ENCODE assay signal across 29 cellular contexts in genomic region chr10:112962343-112962742, GRCh38. TPM values are rescaled to one million over a fixed set of nuclear protein-coding genes. Genes with fewer than 3 reads are reported as not detected.
DNase-seq lines count a peak whose midpoint lies in the region; ATAC-seq and TF ChIP-seq lines count a peak whose summit lies in the region.
"Had no signal": no experiment of that assay in that cellular context is flagged by ENCODE, and none has a peak within 500 bp of the region (broad histone marks: within the 10 kb centered on the region; RNA-seq: fewer than 3 reads in every experiment).

No MANE protein-coding gene starts in this region.

- no peak overlapping the region for H3K18ac ChIP-seq in H9 (ENCODE audit: insufficient read length, low read depth, low read length)

- H2AFZ ChIP-seq in H9 (ENCODE audit: low read length), result no peak overlapping the region

- peaks cover 7% of the 10 kb centered on the region for H3K79me1 ChIP-seq in H9 (ENCODE audit: insufficient read depth, low read depth, low read length, poor library complexity, severe bottlenecking)

- H4K5ac ChIP-seq in H9 (ENCODE audit: insufficient read length, low read depth, low read length), result no peak overlapping the region

- H3K27me3 ChIP-seq in H9 (ENCODE audit: insufficient read depth, low read length) (no peaks in the 10 kb centered on the region), SJCRH30 (no peaks in the 10 kb centered on the region)
- H3K27me3 ChIP-seq: BE2C, body of pancreas, heart left ventricle, vagina had no signal

- no peak overlapping the region for H3K14ac ChIP-seq in H9 (ENCODE audit: insufficient read depth, low read length)

- peaks cover 73 to 81% of the 10 kb centered on the region in 2 experiments for H3K4me1 Mint-ChIP-seq in H9
- H3K4me1 Mint-ChIP-seq in progenitor cell of endocrine pancreas (ENCODE audit: low read depth), result peaks cover 78% of the 10 kb centered on the region
- H3K4me1 Mint-ChIP-seq: IgD-negative memory B cell had no signal

- no peak overlapping the region for H3K4ac ChIP-seq in H9 (ENCODE audit: low read depth, low read length)

- no peak overlapping the region for H3T11ph ChIP-seq in H9 (ENCODE audit: low read length)

- H3K9me3 ChIP-seq in H9 (ENCODE audit: control insufficient read depth, low read depth, low read length) (no peaks in the 10 kb centered on the region), SJCRH30 (replicated peaks) (no peaks in the 10 kb centered on the region)
- H3K9me3 ChIP-seq: BE2C, body of pancreas, heart left ventricle, thoracic aorta, vagina had no signal

- H4K20me1 ChIP-seq in H9 (ENCODE audit: control insufficient read depth, insufficient read depth, insufficient read length), result no peaks in the 10 kb centered on the region

- H2BK12ac ChIP-seq in H9 (ENCODE audit: insufficient read length, low read depth, low read length), result no peak overlapping the region

- H3K4me1 ChIP-seq in H9 (ENCODE audit: insufficient read depth, low read length) (peaks cover 32% of the 10 kb centered on the region; the same call in 1 of the 2 replicates), SJCRH30 (peaks cover 84% of the 10 kb centered on the region)

- peaks cover 64% of the 10 kb centered on the region; the same call in 1 of the 2 replicates for H3K79me2 ChIP-seq in H9 (ENCODE audit: insufficient read depth, low read length)

- H3K4me3 ChIP-seq in SJCRH30, result no peak overlapping the region
- H3K4me3 ChIP-seq: body of pancreas, heart left ventricle, thoracic aorta, vagina had no signal

- no CpG with 5 or more reads among the region's 4 CpGs for WGBS in H9 (ENCODE audit: extremely low coverage, insufficient read length, low lambda C conversion rate)

- H3K36me3 Mint-ChIP-seq in H9 (ENCODE audit: insufficient read depth in 1 of 3, low read depth in 3 of 3) (peaks cover 27 to 74% (median 56%) of the 10 kb centered on the region in 3 experiments; a peak in 6 of 7 replicates), progenitor cell of endocrine pancreas (ENCODE audit: insufficient read depth) (peaks cover 35% of the 10 kb centered on the region)
- H3K36me3 Mint-ChIP-seq: IgD-negative memory B cell had no signal

- H3K56ac ChIP-seq in H9 (ENCODE audit: insufficient read length, low read depth, low read length), result no peak overlapping the region

- H2BK15ac ChIP-seq in H9 (ENCODE audit: low read depth, low read length), result no peak overlapping the region

- H3K4me3 Mint-ChIP-seq in H9 (no peak overlapping the region), progenitor cell of endocrine pancreas (ENCODE audit: low read depth) (no peak overlapping the region)
- H3K4me3 Mint-ChIP-seq: IgD-negative memory B cell; stimulated activated naive CD8-positive, alpha-beta T cell treated with anti-CD3 and anti-CD28 coated beads, Interleukin-15, Interleukin-2, amounts not matched to agents 100 ng/mL and 50 ng/mL, for 24 hours; T-helper 17 cell had no signal

- no peak overlapping the region for H3K27ac ChIP-seq in H9 (ENCODE audit: insufficient read length, low read depth, low read length)
- peak overlapping the region; percentile 31; the same call in 1 of the 2 replicates for H3K27ac ChIP-seq in SJCRH30
- H3K27ac ChIP-seq in caudate nucleus (ENCODE audit: low read depth, low read length), result no peak overlapping the region
- H3K27ac ChIP-seq: body of pancreas, heart left ventricle, thoracic aorta, vagina had no signal

- no peak overlapping the region for H3K23ac ChIP-seq in H9 (ENCODE audit: insufficient read length, low read depth, low read length)

- H3K27ac Mint-ChIP-seq in H9 (peak overlapping the region in 2 of 3 experiments; percentile 71 to 92; a peak in 5 of 7 replicates), progenitor cell of endocrine pancreas (peak overlapping the region; percentile 77)
- H3K27ac Mint-ChIP-seq: IgD-negative memory B cell; stimulated activated naive CD8-positive, alpha-beta T cell treated with anti-CD3 and anti-CD28 coated beads, Interleukin-15, Interleukin-2, amounts not matched to agents 100 ng/mL and 50 ng/mL, for 24 hours; T-helper 17 cell had no signal

- no peak overlapping the region for H2BK120ac ChIP-seq in H9 (ENCODE audit: low read depth, low read length, poor library complexity, severe bottlenecking)

- no peak overlapping the region for H3K9ac ChIP-seq in H9 (ENCODE audit: extremely low read depth, insufficient read length, low read length)

- ATAC-seq in HG03439 (IDR thresholded peaks at IDR 0.05; ENCODE audit: unreplicated experiment), result no peak
- ATAC-seq in HG02623 (IDR thresholded peaks at IDR 0.05; ENCODE audit: unreplicated experiment), result no peak
- ATAC-seq: body of pancreas, heart left ventricle, right cardiac atrium, Right ventricle myocardium inferior, T-helper 17 cell had no signal

- H3K9me3 Mint-ChIP-seq in H9 (no peaks in the 10 kb centered on the region), progenitor cell of endocrine pancreas (ENCODE audit: low read depth) (no peaks in the 10 kb centered on the region)

- H2BK5ac ChIP-seq in H9 (ENCODE audit: insufficient read length, low read length), result no peak overlapping the region

- no peaks in the 10 kb centered on the region for H3K27me3 Mint-ChIP-seq in H9 (ENCODE audit: low read depth)
- no peaks in the 10 kb centered on the region for H3K27me3 Mint-ChIP-seq in progenitor cell of endocrine pancreas

- TF ChIP-seq CTCF in H9 (conservative IDR thresholded peaks at IDR 0.05) (no peak), progenitor cell of endocrine pancreas (IDR thresholded peaks at IDR 0.05; ENCODE audit: unreplicated experiment) (no peak)

- no peak overlapping the region for H4K91ac ChIP-seq in H9 (ENCODE audit: insufficient read length, low read depth, low read length)

- H3K4me2 ChIP-seq in H9 (ENCODE audit: insufficient read depth, insufficient read length, low read length), result no peak overlapping the region

- H2BK20ac ChIP-seq in H9 (ENCODE audit: low read depth, low read length, poor library complexity, severe bottlenecking), result no peak overlapping the region

- no peak overlapping the region for H4K8ac ChIP-seq in H9 (replicated peaks; ENCODE audit: insufficient read length, low read depth, low read length)

- H3K23me2 ChIP-seq in H9 (ENCODE audit: insufficient read length, low read depth, low read length, poor library complexity, severe bottlenecking), result peaks cover 8% of the 10 kb centered on the region

- peaks cover 20% of the 10 kb centered on the region for H3K36me3 ChIP-seq in SJCRH30
- H3K36me3 ChIP-seq: thoracic aorta, vagina had no signal

- H2AK5ac ChIP-seq in H9 (ENCODE audit: insufficient read length, low read length), result no peak overlapping the region

- DNase-seq in H9 (no peak), SJCRH30 (peak in 1 of 2 experiments; percentile 31), islet precursor cell (peak; percentile 72), progenitor cell of endocrine pancreas (ENCODE audit: low spot score, unreplicated experiment) (no peak), middle frontal gyrus (ENCODE audit: extremely low spot score, low spot score) (no peak), caudate nucleus (lab: John Stamatoyannopoulos, UW) (no peak)
- DNase-seq: activated CD4-positive, alpha-beta T cell treated with anti-CD3 and anti-CD28 coated beads, Interleukin-2, amount 50 U/mL, for 48 hours; activated CD4-positive, CD25-positive, alpha-beta regulatory T cell treated with anti-CD3 and anti-CD28 coated beads, Interleukin-2, amount 50 U/mL, for 72 hours; activated naive CD4-positive, alpha-beta T cell; BE2C; body of pancreas; foreskin melanocyte; H7; heart left ventricle; NCI-H1092; NCI-H187; NCI-H524; NK-92 treated with Interleukin-12 subunit alpha and Interleukin-12 subunit beta, amount 100 ng/mL, for 24 hours; posterior cingulate gyrus; right cardiac atrium; stimulated activated CD8-positive, alpha-beta memory T cell treated with anti-CD3 and anti-CD28 coated beads, Interleukin-4, amount 100 ng/mL, for 48 hours; T-helper 17 cell had no signal

RNA-seq across cellular contexts. Expression of gene TCF7L2, which starts 12.3 kb away (rescaled TPM):
- total RNA-seq in H9 (2021), result 71.1 and 73.0 TPM in 2 replicates
- 19.4 and 22.1 TPM in 2 replicates for total RNA-seq in SJCRH30 (2014; rRNA removed; shearing (Covaris generic))
- total RNA-seq in progenitor cell of endocrine pancreas, result 103 and 109 TPM in 2 replicates
